ENCODE assay signal across 8 cellular contexts in the genomic region with DNA sequence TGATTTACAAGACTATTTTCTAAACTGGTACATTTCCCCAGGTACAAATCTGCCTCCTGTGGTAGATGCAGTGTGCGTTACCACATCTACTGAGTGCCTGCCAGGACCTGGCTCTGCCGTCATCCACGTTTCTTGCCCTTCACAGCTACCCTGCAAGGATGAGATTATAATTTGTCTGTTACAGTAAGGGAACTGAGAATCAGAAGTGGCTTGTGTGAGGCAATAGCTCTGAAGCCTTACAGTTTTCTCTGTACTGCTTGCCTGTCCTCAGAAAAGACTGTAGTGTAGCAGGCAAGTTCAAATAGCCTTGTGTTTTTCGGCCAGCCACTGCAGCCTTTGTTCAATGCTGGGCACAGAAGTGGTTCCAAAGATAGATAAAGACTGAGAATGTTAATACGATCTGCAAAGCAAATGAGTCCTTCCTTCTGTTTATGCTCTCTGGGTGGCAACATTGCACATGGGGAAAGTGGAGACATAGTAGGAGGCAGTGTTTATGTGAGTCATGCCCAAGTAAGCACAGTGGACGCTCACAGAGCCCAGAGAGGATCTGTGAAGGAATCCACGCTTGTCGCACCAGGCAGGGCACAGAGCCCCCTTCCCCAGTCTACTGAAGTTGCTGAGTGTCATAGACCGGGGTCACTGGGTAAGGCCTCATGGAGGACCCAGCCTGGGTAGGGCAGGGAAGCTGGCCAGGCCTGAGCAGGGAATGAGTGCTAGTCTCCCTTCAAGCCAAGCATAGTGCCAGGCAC. TPM values are rescaled to one million over a fixed set of nuclear protein-coding genes. Genes with fewer than 3 reads are reported as not detected.
DNase-seq lines count a peak whose midpoint lies in the region; ATAC-seq and TF ChIP-seq lines count a peak whose summit lies in the region.

No MANE protein-coding gene starts in this region.

- peak in 1 of 2 experiments; percentile 15; a peak in 1 of 4 replicates for TF ChIP-seq EP300 in SK-N-SH (IDR thresholded peaks at IDR 0.05; ENCODE audit: borderline replicate concordance in 1 of 2, low read depth in 1 of 2, low read length in 1 of 2)

- H3K79me2 ChIP-seq in SK-N-SH (ENCODE audit: insufficient read depth), result peaks cover 86% of the 10 kb centered on the region
- peaks cover 29% of the 10 kb centered on the region for H3K79me2 ChIP-seq in fibroblast of lung (ENCODE audit: control insufficient read depth, insufficient read depth, low read length)

- DNase-seq in EL (peak; percentile 86), SK-N-SH (no peak), fibroblast of lung (ENCODE audit: low read depth in 2 of 2) (peak; percentile 94 to 96), putamen (ENCODE audit: low spot score) (peak; percentile 18), NCI-H187 (lab: John Stamatoyannopoulos, UW) (no peak), NCI-H524 (lab: John Stamatoyannopoulos, UW) (no peak)

- CTCF ChIA-PET in SK-N-SH (lab: Yijun Ruan, JAX), result interaction anchor here (0.8 to 1.6 kb wide), 2 partner anchors 38 to 115 kb away, joined by 3 to 4 read pairs; no protein-coding TSS in a partner anchor

- H3K4me3 ChIP-seq in SK-N-SH (ENCODE audit: low read depth in 2 of 2, low read length in 1 of 2) (no peak overlapping the region), fibroblast of lung (replicated peaks in 1 of 4; ENCODE audit: control extremely low read depth in 1 of 4, insufficient read depth in 1 of 4, low read depth in 3 of 4, low read length in 4 of 4) (no peak overlapping the region)

- no peak for ATAC-seq in HG03571 (IDR thresholded peaks at IDR 0.05; ENCODE audit: unreplicated experiment)
- no peak for ATAC-seq in HG03457 (IDR thresholded peaks at IDR 0.05; ENCODE audit: unreplicated experiment)

- H2AFZ ChIP-seq in SK-N-SH (ENCODE audit: low read depth) (no peak overlapping the region), fibroblast of lung (ENCODE audit: low read length) (no peak overlapping the region)

- peak overlapping the region; percentile 77 for H3K9ac ChIP-seq in SK-N-SH
- peak overlapping the region; percentile 41 for H3K9ac ChIP-seq in fibroblast of lung (ENCODE audit: insufficient read depth, low read length)

- TF ChIP-seq RAD21 in SK-N-SH (IDR thresholded peaks at IDR 0.05; ENCODE audit: low read length), result no peak

- 46% methylated on average over 9 of the region's 9 CpGs for WGBS in SK-N-SH (ENCODE audit: low lambda C conversion rate)

- H3K9me3 ChIP-seq in SK-N-SH (no peaks in the 10 kb centered on the region), fibroblast of lung (ENCODE audit: control insufficient read depth, insufficient read depth, low read depth, low read length) (no peaks in the 10 kb centered on the region)

- H3K4me2 ChIP-seq in SK-N-SH, result peak overlapping the region; percentile 60
- peak overlapping the region; percentile 61 for H3K4me2 ChIP-seq in fibroblast of lung (ENCODE audit: extremely low read depth, insufficient read depth, low read length)

- H3K4me1 ChIP-seq in SK-N-SH (ENCODE audit: control insufficient read depth in 1 of 2, insufficient read depth in 2 of 2, low read depth in 1 of 2, low read length in 1 of 2) (peaks cover 2 to 73% of the 10 kb centered on the region in 2 experiments; a peak in 3 of 4 replicates), fibroblast of lung (ENCODE audit: control insufficient read depth, extremely low read depth, insufficient read depth, low read length) (peaks cover 61% of the 10 kb centered on the region)

- no peaks in the 10 kb centered on the region for H3K9me2 ChIP-seq in SK-N-SH

- POLR2A ChIA-PET in SK-N-SH (lab: Yijun Ruan, JAX), result no interaction called here

- H3K27me3 ChIP-seq in SK-N-SH (ENCODE audit: insufficient read depth) (no peaks in the 10 kb centered on the region), fibroblast of lung (ENCODE audit: control insufficient read depth, insufficient read depth, low read length) (no peaks in the 10 kb centered on the region)

- peaks cover 11 to 21% of the 10 kb centered on the region in 2 experiments for H3K36me3 ChIP-seq in SK-N-SH (replicated peaks in 1 of 2; ENCODE audit: control insufficient read depth in 1 of 2, insufficient read depth in 2 of 2, low read length in 1 of 2)
- peaks cover 12% of the 10 kb centered on the region for H3K36me3 ChIP-seq in fibroblast of lung (ENCODE audit: control insufficient read depth, insufficient read depth, low read length)

- TF ChIP-seq CTCF in SK-N-SH (IDR thresholded peaks at IDR 0.05), result 0 out of 2 replicates have a peak, but pooled peaks have one; percentile 20
- no peak for TF ChIP-seq CTCF in fibroblast of lung (conservative IDR thresholded peaks at IDR 0.05 in 1 of 2, IDR thresholded peaks at IDR 0.05 in 1 of 2; ENCODE audit: low read depth in 1 of 2, low read length in 2 of 2)

- peak overlapping the region; percentile 40 to 99; a peak in 3 of 4 replicates for H3K27ac ChIP-seq in SK-N-SH (ENCODE audit: low read depth in 2 of 2, low read length in 1 of 2)
- H3K27ac ChIP-seq in fibroblast of lung (ENCODE audit: insufficient read depth, low read length), result peak overlapping the region; percentile 88

- H3F3A ChIP-seq in SK-N-SH (replicated peaks; ENCODE audit: insufficient read depth), result peaks cover 83% of the 10 kb centered on the region

- H4K20me1 ChIP-seq in SK-N-SH (ENCODE audit: insufficient read depth) (no peaks in the 10 kb centered on the region), fibroblast of lung (ENCODE audit: control insufficient read depth, extremely low read depth, insufficient read depth, low read length) (no peaks in the 10 kb centered on the region)

TF ChIP-seq in SK-N-SH, 30 proteins besides CTCF, POLR2A, EP300 and RAD21 (continues in another document):
- TF ChIP-seq, protein P1, sequence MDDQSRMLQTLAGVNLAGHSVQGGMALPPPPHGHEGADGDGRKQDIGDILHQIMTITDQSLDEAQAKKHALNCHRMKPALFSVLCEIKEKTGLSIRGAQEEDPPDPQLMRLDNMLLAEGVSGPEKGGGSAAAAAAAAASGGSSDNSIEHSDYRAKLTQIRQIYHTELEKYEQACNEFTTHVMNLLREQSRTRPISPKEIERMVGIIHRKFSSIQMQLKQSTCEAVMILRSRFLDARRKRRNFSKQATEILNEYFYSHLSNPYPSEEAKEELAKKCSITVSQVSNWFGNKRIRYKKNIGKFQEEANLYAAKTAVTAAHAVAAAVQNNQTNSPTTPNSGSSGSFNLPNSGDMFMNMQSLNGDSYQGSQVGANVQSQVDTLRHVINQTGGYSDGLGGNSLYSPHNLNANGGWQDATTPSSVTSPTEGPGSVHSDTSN (IDR thresholded peaks at IDR 0.05), result no peak
- peak; percentile 58; the same call in 1 of the 2 replicates for TF ChIP-seq POLR2AphosphoS5 (IDR thresholded peaks at IDR 0.05; ENCODE audit: low read depth, low read length)
- no peak for TF ChIP-seq RCOR1 (IDR thresholded peaks at IDR 0.05; ENCODE audit: low read length)
- no peak for TF ChIP-seq GATA2 (CRISPR knock-in tag; IDR thresholded peaks at IDR 0.05)
- no peak for TF ChIP-seq EZH2phosphoT487 (IDR thresholded peaks at IDR 0.05; ENCODE audit: borderline replicate concordance, low read depth)
- TF ChIP-seq, protein P2, sequence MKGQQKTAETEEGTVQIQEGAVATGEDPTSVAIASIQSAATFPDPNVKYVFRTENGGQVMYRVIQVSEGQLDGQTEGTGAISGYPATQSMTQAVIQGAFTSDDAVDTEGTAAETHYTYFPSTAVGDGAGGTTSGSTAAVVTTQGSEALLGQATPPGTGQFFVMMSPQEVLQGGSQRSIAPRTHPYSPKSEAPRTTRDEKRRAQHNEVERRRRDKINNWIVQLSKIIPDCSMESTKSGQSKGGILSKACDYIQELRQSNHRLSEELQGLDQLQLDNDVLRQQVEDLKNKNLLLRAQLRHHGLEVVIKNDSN (IDR thresholded peaks at IDR 0.05; ENCODE audit: borderline replicate concordance, low read depth), result no peak
- TF ChIP-seq, protein P3, sequence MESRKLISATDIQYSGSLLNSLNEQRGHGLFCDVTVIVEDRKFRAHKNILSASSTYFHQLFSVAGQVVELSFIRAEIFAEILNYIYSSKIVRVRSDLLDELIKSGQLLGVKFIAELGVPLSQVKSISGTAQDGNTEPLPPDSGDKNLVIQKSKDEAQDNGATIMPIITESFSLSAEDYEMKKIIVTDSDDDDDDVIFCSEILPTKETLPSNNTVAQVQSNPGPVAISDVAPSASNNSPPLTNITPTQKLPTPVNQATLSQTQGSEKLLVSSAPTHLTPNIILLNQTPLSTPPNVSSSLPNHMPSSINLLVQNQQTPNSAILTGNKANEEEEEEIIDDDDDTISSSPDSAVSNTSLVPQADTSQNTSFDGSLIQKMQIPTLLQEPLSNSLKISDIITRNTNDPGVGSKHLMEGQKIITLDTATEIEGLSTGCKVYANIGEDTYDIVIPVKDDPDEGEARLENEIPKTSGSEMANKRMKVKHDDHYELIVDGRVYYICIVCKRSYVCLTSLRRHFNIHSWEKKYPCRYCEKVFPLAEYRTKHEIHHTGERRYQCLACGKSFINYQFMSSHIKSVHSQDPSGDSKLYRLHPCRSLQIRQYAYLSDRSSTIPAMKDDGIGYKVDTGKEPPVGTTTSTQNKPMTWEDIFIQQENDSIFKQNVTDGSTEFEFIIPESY (IDR thresholded peaks at IDR 0.05; ENCODE audit: borderline replicate concordance, low read depth), result no peak
- peak; percentile 75; the same call in 1 of the 2 replicates for TF ChIP-seq FOSL2 (IDR thresholded peaks at IDR 0.05; ENCODE audit: borderline replicate concordance, low read depth)
- TF ChIP-seq FOXM1 (IDR thresholded peaks at IDR 0.05; ENCODE audit: low read depth), result no peak

RNA-seq across cellular contexts. Expression of a gene that starts 49.1 kb away (rescaled TPM):
- polyA plus RNA-seq in SK-N-SH (2012; rRNA removed), result 54.6 and 67.9 TPM in 2 replicates
- 38.0 and 41.1 TPM in 2 replicates for polyA plus RNA-seq in SK-N-SH (2012; cell fraction: cytosol; rRNA removed)
- 76.3 and 84.6 TPM in 2 replicates for polyA plus RNA-seq in SK-N-SH (2012; cell fraction: nucleus; rRNA removed)
- 88.6 and 275 TPM in 2 replicates for total RNA-seq in fibroblast of lung
- 78.5 and 120 TPM in 2 replicates for polyA plus RNA-seq in fibroblast of lung
- polyA plus RNA-seq in fibroblast of lung (2012), result 125 and 167 TPM in 2 replicates
- polyA minus RNA-seq in fibroblast of lung (ENCODE audit: low replicate concordance), result 234 and 390 TPM in 2 replicates

Comparison
In these comparisons a context has a peak if more than half of its experiments do, and no peak if none do; other contexts are left out.
1. DNase-seq: peak in EL (single experiment), fibroblast of lung (2 of 2) and putamen (single experiment); none in SK-N-SH (single experiment), NCI-H187 (0 of 2) and NCI-H524 (0 of 2).